12 cellular contexts compared by ENCODE assay signal in the genomic region with DNA sequence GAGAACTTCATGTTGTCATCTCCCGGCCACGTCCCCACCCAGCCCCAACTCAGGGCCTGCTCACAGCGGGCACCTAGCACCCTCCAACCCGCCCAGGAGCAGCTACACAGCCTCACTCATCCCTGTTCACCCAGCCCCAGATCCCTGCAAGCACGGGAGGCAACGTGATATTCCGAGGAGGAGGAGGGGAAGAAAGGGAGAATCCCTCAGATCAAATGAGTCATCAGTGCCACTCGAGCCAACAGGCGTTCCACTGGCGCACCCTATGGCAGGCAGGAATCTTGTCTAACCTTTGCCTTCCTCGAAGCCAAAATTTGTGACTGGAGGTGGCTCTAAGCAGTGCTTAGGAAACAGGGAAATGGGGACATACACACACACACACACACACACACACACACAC. TPM values are rescaled to one million over a fixed set of nuclear protein-coding genes. Genes with fewer than 3 reads are reported as not detected.
DNase-seq lines count a peak whose midpoint lies in the region; ATAC-seq lines count a peak whose summit lies in the region.
"Had no signal": no experiment of that assay in that cellular context is flagged by ENCODE, and none has a peak within 500 bp of the region (broad histone marks: within the 10 kb centered on the region; RNA-seq: fewer than 3 reads in every experiment).

No MANE protein-coding gene starts in this region.

- no peaks in the 10 kb centered on the region for H3K27me3 Mint-ChIP-seq in stimulated activated naive CD8-positive, alpha-beta T cell treated with anti-CD3 and anti-CD28 coated beads, Interleukin-15, amount 100 ng/mL, for 72 hours
- no peaks in the 10 kb centered on the region for H3K27me3 Mint-ChIP-seq in activated CD4-positive, alpha-beta T cell treated with anti-CD3 and anti-CD28 coated beads for 36 hours

- no peaks in the 10 kb centered on the region for H3K36me3 Mint-ChIP-seq in activated CD4-positive, alpha-beta T cell treated with anti-CD3 and anti-CD28 coated beads for 36 hours (ENCODE audit: low read depth)

- POLR2A ChIA-PET in activated CD4-positive, alpha-beta T cell treated with anti-CD3 and anti-CD28 coated beads for 36 hours (lab: Charles Lee) = no interaction called here

- intact Hi-C loops in activated CD4-positive, alpha-beta T cell treated with anti-CD3 and anti-CD28 coated beads for 36 hours (cut with DNase I, micrococcal nuclease) = loop anchor here in 1 of 2 experiments (10.0 kb wide), 1 partner anchor 415 kb away; no protein-coding TSS in a partner anchor

- no peaks in the 10 kb centered on the region for H3K4me1 Mint-ChIP-seq in stimulated activated naive CD8-positive, alpha-beta T cell treated with anti-CD3 and anti-CD28 coated beads, Interleukin-15, amount 100 ng/mL, for 72 hours
- H3K4me1 Mint-ChIP-seq in activated CD4-positive, alpha-beta T cell treated with anti-CD3 and anti-CD28 coated beads for 36 hours = no peaks in the 10 kb centered on the region

- peak; percentile 23 for ATAC-seq in stimulated activated naive CD8-positive, alpha-beta T cell treated with anti-CD3 and anti-CD28 coated beads, Interleukin-15, Interleukin-2, amounts not matched to agents 100 U/mL and 50 U/mL, for 24 hours
- no peak for ATAC-seq in stimulated activated naive CD8-positive, alpha-beta T cell treated with anti-CD3 and anti-CD28 coated beads, Interleukin-15, amount 100 ng/mL, for 72 hours
- no peak for ATAC-seq in activated CD4-positive, alpha-beta T cell treated with anti-CD3 and anti-CD28 coated beads for 36 hours
- no peak for ATAC-seq in GM21576 (IDR thresholded peaks at IDR 0.05; ENCODE audit: unreplicated experiment)

- CTCF ChIA-PET in activated CD4-positive, alpha-beta T cell treated with anti-CD3 and anti-CD28 coated beads for 36 hours (lab: Charles Lee) = no interaction called here

- H3K27ac Mint-ChIP-seq in stimulated activated naive CD8-positive, alpha-beta T cell treated with anti-CD3 and anti-CD28 coated beads, Interleukin-15, amount 100 ng/mL, for 72 hours = no peak overlapping the region
- H3K27ac Mint-ChIP-seq in activated CD4-positive, alpha-beta T cell treated with anti-CD3 and anti-CD28 coated beads for 36 hours = no peak overlapping the region

- H3K9me3 Mint-ChIP-seq in stimulated activated naive CD8-positive, alpha-beta T cell treated with anti-CD3 and anti-CD28 coated beads, Interleukin-15, amount 100 ng/mL, for 72 hours = peaks cover 3 to 7% of the 10 kb centered on the region in 2 donors
- H3K9me3 Mint-ChIP-seq in activated CD4-positive, alpha-beta T cell treated with anti-CD3 and anti-CD28 coated beads for 36 hours (ENCODE audit: low read depth) = peaks cover 3% of the 10 kb centered on the region

- H3K4me3 Mint-ChIP-seq in stimulated activated naive CD8-positive, alpha-beta T cell treated with anti-CD3 and anti-CD28 coated beads, Interleukin-15, amount 100 ng/mL, for 72 hours = no peak overlapping the region
- no peak overlapping the region for H3K4me3 Mint-ChIP-seq in activated CD4-positive, alpha-beta T cell treated with anti-CD3 and anti-CD28 coated beads for 36 hours

- DNase-seq in stimulated activated naive CD8-positive, alpha-beta T cell treated with anti-CD3 and anti-CD28 coated beads, Interleukin-15, Interleukin-2, amounts not matched to agents 100 U/mL and 50 U/mL, for 24 hours = no peak
- no peak for DNase-seq in stimulated activated naive CD8-positive, alpha-beta T cell treated with anti-CD3 and anti-CD28 coated beads, Interleukin-15, amount 100 ng/mL, for 72 hours
- peak; percentile 55 for DNase-seq in T1000 (lab: John Stamatoyannopoulos, UW)
- peak; percentile 46 for DNase-seq in islet precursor cell
- no peak for DNase-seq in epidermal melanocyte (ENCODE audit: insufficient read length, low spot score)
- DNase-seq in DMS79 (lab: John Stamatoyannopoulos, UW) = no peak
- DNase-seq in activated CD4-positive, alpha-beta T cell treated with anti-CD3 and anti-CD28 coated beads for 36 hours = no peak
- DNase-seq: AML-193, hippocampal formation, uterus had no signal

RNA-seq across cellular contexts. Expression of gene NUBP1, which starts 14.0 kb away (rescaled TPM):
- total RNA-seq in activated CD4-positive, alpha-beta T cell treated with anti-CD3 and anti-CD28 coated beads for 36 hours = 10 to 100 TPM; 25.9 to 33.1 TPM

RNA-seq across cellular contexts. Expression of gene TEKT5, which starts 34.9 kb away (rescaled TPM):
- total RNA-seq in activated CD4-positive, alpha-beta T cell treated with anti-CD3 and anti-CD28 coated beads for 36 hours = under 1 TPM in 1 of 2 experiments, not detected in 1; 0.27 TPM
- total RNA-seq: skeletal muscle tissue had no signal

Comparison
In these comparisons a context has a peak if more than half of its experiments do, and no peak if none do; other contexts are left out.
1. DNase-seq: peak in T1000 (single experiment) and islet precursor cell (single experiment); none in stimulated activated naive CD8-positive, alpha-beta T cell treated with anti-CD3 and anti-CD28 coated beads, Interleukin-15, Interleukin-2, amounts not matched to agents 100 U/mL and 50 U/mL, for 24 hours (single experiment), stimulated activated naive CD8-positive, alpha-beta T cell treated with anti-CD3 and anti-CD28 coated beads, Interleukin-15, amount 100 ng/mL, for 72 hours (0 of 2), epidermal melanocyte (single experiment), DMS79 (single experiment) and activated CD4-positive, alpha-beta T cell treated with anti-CD3 and anti-CD28 coated beads for 36 hours (single experiment).